ENCODE assay signal across 1 cellular context in genomic region chr12:121812320-121812871, GRCh38.
TF ChIP-seq lines count a peak whose summit lies in the region.

No MANE protein-coding gene starts in this region.

TF ChIP-seq in GM23338, 12 proteins besides CTCF, POLR2A, EP300 and RAD21 (continued from another document):
- TF ChIP-seq ETS1 (IDR thresholded peaks at IDR 0.05) (no peak), NANOG (IDR thresholded peaks at IDR 0.05; ENCODE audit: borderline replicate concordance) (no peak)
